In genomic region chr14:36951380-36951911, GRCh38 we compare ENCODE assay signal across 3 cellular contexts.
TF ChIP-seq lines count a peak whose summit lies in the region.

No MANE protein-coding gene starts in this region.

TF ChIP-seq in A549, 52 proteins besides CTCF, POLR2A, EP300 and RAD21 (continued from another document):
- TF ChIP-seq PHF8 (IDR thresholded peaks at IDR 0.05; ENCODE audit: borderline replicate concordance, low read depth) (no peak), BCL3 (IDR thresholded peaks at IDR 0.05) (no peak), TFCP2L1 (CRISPR knock-in tag; IDR thresholded peaks at IDR 0.05) (no peak)

TF ChIP-seq in GM23338, 12 proteins besides CTCF, POLR2A, EP300 and RAD21:
- TF ChIP-seq REST (IDR thresholded peaks at IDR 0.05; ENCODE audit: unreplicated experiment) (no peak), POLR2AphosphoS5 (IDR thresholded peaks at IDR 0.05; ENCODE audit: low read depth) (no peak), EZH2phosphoT487 (IDR thresholded peaks at IDR 0.05; ENCODE audit: unreplicated experiment) (no peak), STAT1 (IDR thresholded peaks at IDR 0.05; ENCODE audit: unreplicated experiment) (no peak), CREB1 (CRISPR knock-in tag; IDR thresholded peaks at IDR 0.05; ENCODE audit: low read depth) (no peak), ZNF114 (CRISPR knock-in tag; IDR thresholded peaks at IDR 0.05) (no peak), JUNB (IDR thresholded peaks at IDR 0.05; ENCODE audit: unreplicated experiment) (no peak), EZH2 (IDR thresholded peaks at IDR 0.05; ENCODE audit: low read depth, unreplicated experiment) (no peak), ZNF462 (CRISPR knock-in tag; IDR thresholded peaks at IDR 0.05) (no peak), ETS1 (IDR thresholded peaks at IDR 0.05) (no peak), ZNF331 (CRISPR knock-in tag; IDR thresholded peaks at IDR 0.05; ENCODE audit: low read depth) (no peak), NANOG (IDR thresholded peaks at IDR 0.05; ENCODE audit: borderline replicate concordance) (no peak)
TF ChIP-seq in GM23338: peak in this region for 0.

TF ChIP-seq in K562, 482 proteins besides CTCF, POLR2A, EP300 and RAD21 (continued from another document):
- TF ChIP-seq E4F1 (CRISPR knock-in tag; IDR thresholded peaks at IDR 0.05; ENCODE audit: borderline replicate concordance) (no peak), MAFG (tag; conservative IDR thresholded peaks at IDR 0.05) (peak; percentile 43), CBFA2T2 (conservative IDR thresholded peaks at IDR 0.05) (no peak), MAFK (IDR thresholded peaks at IDR 0.05; ENCODE audit: low read length) (peak; percentile 55; the same call in 1 of the 2 replicates), ZNF316 (IDR thresholded peaks at IDR 0.05) (peak; percentile 71), CXXC5 (CRISPR knock-in tag; IDR thresholded peaks at IDR 0.05) (no peak), THAP7 (CRISPR knock-in tag; IDR thresholded peaks at IDR 0.05) (no peak), C11orf30 (IDR thresholded peaks at IDR 0.05; ENCODE audit: low read depth) (peak; percentile 60), ZBTB49 (CRISPR knock-in tag; IDR thresholded peaks at IDR 0.05; ENCODE audit: borderline replicate concordance) (no peak), MAFF (IDR thresholded peaks at IDR 0.05; ENCODE audit: low read length) (peak; percentile 38), ESRRB (CRISPR knock-in tag; IDR thresholded peaks at IDR 0.05; ENCODE audit: borderline replicate concordance) (no peak), NR1H2 (CRISPR knock-in tag; IDR thresholded peaks at IDR 0.05) (no peak), USF2 (CRISPR knock-in tag; IDR thresholded peaks at IDR 0.05) (no peak), NR2C2 (CRISPR knock-in tag; IDR thresholded peaks at IDR 0.05) (no peak), NR2C2 (tag; IDR thresholded peaks at IDR 0.05) (no peak), HOXB6 (CRISPR knock-in tag; IDR thresholded peaks at IDR 0.05; ENCODE audit: borderline replicate concordance) (no peak), FOXA1 (IDR thresholded peaks at IDR 0.05; ENCODE audit: borderline replicate concordance) (no peak), MCM5 (IDR thresholded peaks at IDR 0.05; ENCODE audit: low read depth) (no peak), CEBPG (CRISPR knock-in tag; IDR thresholded peaks at IDR 0.05) (no peak), CEBPG (tag; conservative IDR thresholded peaks at IDR 0.05 in 1 of 2, IDR thresholded peaks at IDR 0.05 in 1 of 2) (0 out of 4 replicates have a peak, but pooled peaks of 1 of the 2 experiments have one; percentile 6)
TF ChIP-seq in K562: peak in this region for 6.
